Comparison of ENCODE assay signal across 18 cellular contexts in genomic region chr6:127079681-127080080, GRCh38. TPM values are rescaled to one million over a fixed set of nuclear protein-coding genes. Genes with fewer than 3 reads are reported as not detected.
DNase-seq lines count a peak whose midpoint lies in the region; ATAC-seq and TF ChIP-seq lines count a peak whose summit lies in the region.
"Had no signal": no experiment of that assay in that cellular context is flagged by ENCODE, and none has a peak within 500 bp of the region (broad histone marks: within the 10 kb centered on the region; RNA-seq: fewer than 3 reads in every experiment).

No MANE protein-coding gene starts in this region.

- ATAC-seq in Right ventricle myocardium inferior = peak; percentile 44
- peak; percentile 33 for ATAC-seq in left ventricle myocardium superior
- ATAC-seq: A549; CD8-positive, alpha-beta T cell had no signal

- intact Hi-C loops in Right ventricle myocardium inferior (cut with DNase I) = no loop called here
- intact Hi-C loops in left ventricle myocardium superior (cut with micrococcal nuclease) = no loop called here
- intact Hi-C loops in left ventricle myocardium inferior (cut with micrococcal nuclease) = no loop called here

- no peak overlapping the region for H3K4me3 ChIP-seq in right atrium auricular region
- H3K4me3 ChIP-seq in left ventricle myocardium inferior = no peak overlapping the region
- H3K4me3 ChIP-seq: A549; BLaER1 treated with 17β-estradiol and CSF1 and Interleukin-3, amounts not matched to agents 10 nM and 100 nM had no signal

- H3K27ac ChIP-seq in right atrium auricular region = no peak overlapping the region
- no peak overlapping the region for H3K27ac ChIP-seq in left ventricle myocardium inferior (replicated peaks)
- H3K27ac ChIP-seq: 22Rv1; A549; BLaER1 treated with 17β-estradiol and CSF1 and Interleukin-3, amounts not matched to agents 10 nM and 100 nM; C4-2B had no signal

- TF ChIP-seq CTCF in right atrium auricular region (IDR thresholded peaks at IDR 0.05) = no peak
- TF ChIP-seq CTCF in left ventricle myocardium inferior (IDR thresholded peaks at IDR 0.05; ENCODE audit: borderline replicate concordance) = no peak

- H3K9me3 ChIP-seq in right atrium auricular region (no peaks in the 10 kb centered on the region), left ventricle myocardium inferior (replicated peaks) (no peaks in the 10 kb centered on the region)
- H3K9me3 ChIP-seq: A549; BLaER1 treated with 17β-estradiol and CSF1 and Interleukin-3, amounts not matched to agents 10 nM and 100 nM; Caco-2 had no signal

- DNase-seq in Right ventricle myocardium inferior (ENCODE audit: missing footprints) (no peak), right atrium auricular region (ENCODE audit: low spot score) (no peak), left ventricle myocardium superior (no peak), left ventricle myocardium inferior (no peak), NCI-H510A (lab: John Stamatoyannopoulos, UW) (no peak)
- DNase-seq: AML-193; Caco-2; Calu3; CD4-positive, alpha-beta T cell; CD8-positive, alpha-beta T cell; DMS79 treated with DMSO at 0.1 percent for 48 hours; GF-D8 had no signal

- H3K4me1 ChIP-seq in right atrium auricular region = no peaks in the 10 kb centered on the region
- peaks cover 7% of the 10 kb centered on the region for H3K4me1 ChIP-seq in left ventricle myocardium inferior
- H3K4me1 ChIP-seq: A549; BLaER1 treated with 17β-estradiol and CSF1 and Interleukin-3, amounts not matched to agents 10 nM and 100 nM had no signal

- H3K27me3 ChIP-seq in right atrium auricular region (no peaks in the 10 kb centered on the region), left ventricle myocardium inferior (ENCODE audit: low read depth) (no peaks in the 10 kb centered on the region)
- H3K27me3 ChIP-seq: BLaER1 treated with 17β-estradiol and CSF1 and Interleukin-3, amounts not matched to agents 10 nM and 100 nM had no signal

- H3K36me3 ChIP-seq in right atrium auricular region = no peaks in the 10 kb centered on the region
- no peaks in the 10 kb centered on the region for H3K36me3 ChIP-seq in left ventricle myocardium inferior
- H3K36me3 ChIP-seq: BLaER1 treated with 17β-estradiol and CSF1 and Interleukin-3, amounts not matched to agents 10 nM and 100 nM had no signal

RNA-seq across cellular contexts. Expression of gene RSPO3, which starts 38.8 kb away (rescaled TPM):
- 0.92 TPM for total RNA-seq in Right ventricle myocardium inferior
- under 1 TPM in 1 of 2 donors, not detected in 1; 0.75 TPM for total RNA-seq in right atrium auricular region
- 0.57 TPM for total RNA-seq in left ventricle myocardium superior
- total RNA-seq in left ventricle myocardium inferior = 0.27 TPM
- total RNA-seq: A172; B cell; Calu3; CD4-positive, alpha-beta T cell; CD8-positive, alpha-beta T cell had no signal
